8 cellular contexts compared by ENCODE assay signal in genomic region chr13:98447881-98448641, GRCh38.
DNase-seq lines count a peak whose midpoint lies in the region; ATAC-seq and TF ChIP-seq lines count a peak whose summit lies in the region.

No MANE protein-coding gene starts in this region.

- TF ChIP-seq CTCF in mesothelial cell of epicardium (IDR thresholded peaks at IDR 0.05; ENCODE audit: unreplicated experiment): peak; percentile 47

- peaks cover 17% of the 10 kb centered on the region for H3K4me1 Mint-ChIP-seq in central memory CD8-positive, alpha-beta T cell
- H3K4me1 Mint-ChIP-seq in mesothelial cell of epicardium: peaks cover 11% of the 10 kb centered on the region

- ATAC-seq in central memory CD8-positive, alpha-beta T cell (replicated peaks; ENCODE audit: extremely low read depth, poor library complexity, severe bottlenecking): no peak

- H3K27ac Mint-ChIP-seq in central memory CD8-positive, alpha-beta T cell (ENCODE audit: low read depth): peak overlapping the region; percentile 52
- H3K27ac Mint-ChIP-seq in mesothelial cell of epicardium: peak overlapping the region; percentile 26

- no peaks in the 10 kb centered on the region for H3K9me3 Mint-ChIP-seq in central memory CD8-positive, alpha-beta T cell
- H3K9me3 Mint-ChIP-seq in mesothelial cell of epicardium: no peaks in the 10 kb centered on the region

- DNase-seq in NCI-H1417 (lab: John Stamatoyannopoulos, UW) (peak; percentile 19 to 81 (median 27)), NCI-H1417 treated with DMSO at 0.1 percent for 48 hours (lab: John Stamatoyannopoulos, UW) (no peak), NCI-H345 (lab: John Stamatoyannopoulos, UW) (peak; percentile 67), mesothelial cell of epicardium (ENCODE audit: low spot score in 2 of 2, unreplicated experiment in 2 of 2) (no peak), kidney tubule cell (ENCODE audit: low spot score) (no peak), NCI-H446 (lab: John Stamatoyannopoulos, UW) (no peak), DMS153 treated with DMSO at 0.1 percent for 48 hours (lab: John Stamatoyannopoulos, UW; ENCODE audit: unreplicated experiment) (no peak)
- DNase-seq in central memory CD8-positive, alpha-beta T cell (ENCODE audit: low spot score in 2 of 2): no peak

- no peak overlapping the region for H3K4me3 Mint-ChIP-seq in central memory CD8-positive, alpha-beta T cell
- H3K4me3 Mint-ChIP-seq in mesothelial cell of epicardium: no peak overlapping the region

- no peaks in the 10 kb centered on the region for H3K27me3 Mint-ChIP-seq in central memory CD8-positive, alpha-beta T cell
- H3K27me3 Mint-ChIP-seq in mesothelial cell of epicardium (ENCODE audit: low read depth): no peaks in the 10 kb centered on the region

- peaks cover 30% of the 10 kb centered on the region for H3K36me3 Mint-ChIP-seq in central memory CD8-positive, alpha-beta T cell (ENCODE audit: insufficient read depth)
- H3K36me3 Mint-ChIP-seq in mesothelial cell of epicardium: peaks cover 38% of the 10 kb centered on the region

Comparison
In these comparisons a context has a peak if more than half of its experiments do, and no peak if none do; other contexts are left out.
1. DNase-seq: peak in NCI-H1417 (3 of 3) and NCI-H345 (single experiment); none in NCI-H1417 treated with DMSO at 0.1 percent for 48 hours (single experiment), central memory CD8-positive, alpha-beta T cell (0 of 2), mesothelial cell of epicardium (0 of 2), kidney tubule cell (single experiment), NCI-H446 (0 of 2) and DMS153 treated with DMSO at 0.1 percent for 48 hours (single experiment).